10 cellular contexts compared by ENCODE assay signal in genomic region chr10:103125323-103126267, GRCh38.
A peak's percentile ranks its signal among the peaks of the same experiment; 100 is the strongest.
DNase-seq lines count a peak whose midpoint lies in the region; ATAC-seq, FAIRE-seq and TF ChIP-seq lines count a peak whose summit lies in the region.
"Had no signal": no experiment of that assay in that cellular context is flagged by ENCODE, and none has a peak within 500 bp of the region (broad histone marks: within the 10 kb centered on the region; RNA-seq: fewer than 3 reads in every experiment).

No MANE protein-coding gene starts in this region.

- H3K79me2 ChIP-seq in DND-41 (ENCODE audit: insufficient read depth, low read length) (peaks cover 44% of the 10 kb centered on the region), endothelial cell of umbilical vein (ENCODE audit: control insufficient read depth, insufficient read depth, low read length) (peaks cover 2% of the 10 kb centered on the region)

- DNase-seq in DND-41 (peak; percentile 22), GM20000 (ENCODE audit: low spot score) (peak; percentile 62), endothelial cell of umbilical vein (ENCODE audit: low read depth, low spot score) (peak; percentile 11), pancreas (no peak), SHP77 treated with DMSO at 0.1 percent for 48 hours (lab: John Stamatoyannopoulos, UW) (no peak), mucosa of gallbladder (ENCODE audit: low spot score) (no peak), islet precursor cell (no peak)
- DNase-seq: CD4-positive, CD25-positive, alpha-beta regulatory T cell; NCI-H345 had no signal

- H4K20me1 ChIP-seq in DND-41 (ENCODE audit: insufficient read depth, low read length) (peaks cover 8% of the 10 kb centered on the region), endothelial cell of umbilical vein (replicated peaks; ENCODE audit: control insufficient read depth, extremely low read depth, insufficient read depth, low read length) (no peaks in the 10 kb centered on the region)

- H3K36me3 ChIP-seq in DND-41 (ENCODE audit: insufficient read depth, low read length) (peaks cover 15% of the 10 kb centered on the region), endothelial cell of umbilical vein (ENCODE audit: control insufficient read depth in 2 of 2, extremely low read depth in 1 of 2, insufficient read depth in 2 of 2, low read length in 2 of 2) (peaks cover 3 to 6% of the 10 kb centered on the region in 2 experiments), pancreas (peaks cover 0 to 6% (median 0%) of the 10 kb centered on the region in 3 donors)

- no peaks in the 10 kb centered on the region for H3K9me1 ChIP-seq in endothelial cell of umbilical vein (replicated peaks; ENCODE audit: control insufficient read depth, extremely low read depth, insufficient read depth, low read length)

- H3K27me3 ChIP-seq in DND-41 (ENCODE audit: insufficient read depth, low read length, poor library complexity) (no peaks in the 10 kb centered on the region), endothelial cell of umbilical vein (ENCODE audit: control insufficient read depth in 2 of 2, insufficient read depth in 2 of 2, low read length in 2 of 2) (no peaks in the 10 kb centered on the region), pancreas (no peaks in the 10 kb centered on the region)

- BruUV-seq in endothelial cell of umbilical vein (replicated peaks; lab: Mats Ljungman, UMichigan): no TSS peak

- intact Hi-C loops in endothelial cell of umbilical vein (cut with micrococcal nuclease) (no loop called here), pancreas (cut with DNase I) (no loop called here)

- POLR2A ChIA-PET in endothelial cell of umbilical vein (lab: Charles Lee): no interaction called here

- 82 to 91% methylated on average over 9 of the region's 9 CpGs for WGBS in pancreas, 2 donors

- H2AFZ ChIP-seq in DND-41 (ENCODE audit: low read depth, low read length) (no peak overlapping the region), endothelial cell of umbilical vein (ENCODE audit: low read depth, low read length) (no peak overlapping the region)

- TF ChIP-seq CTCF in DND-41 (IDR thresholded peaks at IDR 0.05; ENCODE audit: borderline replicate concordance, extremely low read depth, low read length, poor library complexity, severe bottlenecking): no peak
- TF ChIP-seq CTCF in GM20000 (IDR thresholded peaks at IDR 0.05; ENCODE audit: extremely low read depth, missing control alignments): no peak
- TF ChIP-seq CTCF in endothelial cell of umbilical vein (IDR thresholded peaks at IDR 0.05; ENCODE audit: extremely low read depth in 1 of 2, insufficient read depth in 1 of 2, low read depth in 1 of 2, low read length in 2 of 2): no peak
- TF ChIP-seq CTCF in pancreas (IDR thresholded peaks at IDR 0.05): no peak

- H3K27ac ChIP-seq in DND-41 (ENCODE audit: low read length) (no peak overlapping the region), endothelial cell of umbilical vein (ENCODE audit: insufficient read depth, low read depth, low read length) (no peak overlapping the region), pancreas (no peak overlapping the region)

- ATAC-seq in DND-41 (ENCODE audit: insufficient read depth, low read depth): peak; percentile 81
- peak; percentile 86 for ATAC-seq in HG03432 (IDR thresholded peaks at IDR 0.05; ENCODE audit: unreplicated experiment)
- ATAC-seq in pancreas: no peak

- no peak overlapping the region for H3K9ac ChIP-seq in DND-41 (ENCODE audit: low read depth, low read length)
- H3K9ac ChIP-seq in endothelial cell of umbilical vein (replicated peaks; ENCODE audit: extremely low read depth, insufficient read depth, low read length): no peak overlapping the region

- FAIRE-seq in endothelial cell of umbilical vein (lab: Jason Lieb, UNC) (no peak), pancreas (lab: Jason Lieb, UNC) (no peak)

- TF ChIP-seq POLR2A in endothelial cell of umbilical vein (IDR thresholded peaks at IDR 0.05; ENCODE audit: low read depth, low read length): no peak

- H3K4me1 ChIP-seq in DND-41 (ENCODE audit: insufficient read depth, low read length) (peaks cover 5% of the 10 kb centered on the region; the same call in 1 of the 2 replicates), endothelial cell of umbilical vein (ENCODE audit: control insufficient read depth, extremely low read depth, insufficient read depth, low read length) (no peaks in the 10 kb centered on the region), pancreas (peaks cover 0 to 6% (median 0%) of the 10 kb centered on the region in 3 donors)

- CTCF ChIA-PET in endothelial cell of umbilical vein (lab: Charles Lee): interaction anchor here (6.4 kb wide), 1 partner anchor 119 kb away, joined by 40 read pairs; no protein-coding TSS in a partner anchor

- no peak overlapping the region for H3K4me2 ChIP-seq in DND-41 (ENCODE audit: insufficient read depth, low read length)
- H3K4me2 ChIP-seq in endothelial cell of umbilical vein (ENCODE audit: insufficient read depth, low read length): no peak overlapping the region

- H3K9me3 ChIP-seq in DND-41 (ENCODE audit: insufficient read depth, low read length, severe bottlenecking) (no peaks in the 10 kb centered on the region), endothelial cell of umbilical vein (replicated peaks; ENCODE audit: control insufficient read depth, insufficient read depth, low read length) (no peaks in the 10 kb centered on the region), pancreas (no peaks in the 10 kb centered on the region)

- H3K4me3 ChIP-seq in DND-41 (ENCODE audit: low read depth in 1 of 2, low read length in 2 of 2) (no peak overlapping the region), endothelial cell of umbilical vein (replicated peaks in 1 of 3; ENCODE audit: insufficient read depth in 1 of 3, low read depth in 1 of 3, low read length in 3 of 3) (no peak overlapping the region), pancreas (no peak overlapping the region)

- dilution Hi-C loops in endothelial cell of umbilical vein (cut with MboI; ENCODE audit: extremely low pct_ligation_motif_present, low sequenced_read_pairs): no loop called here

TF ChIP-seq in endothelial cell of umbilical vein, 7 proteins besides CTCF, POLR2A, EP300 and RAD21:
- TF ChIP-seq JUN (IDR thresholded peaks at IDR 0.05; ENCODE audit: borderline replicate concordance, insufficient read depth, insufficient read length, low read depth): no peak
- TF ChIP-seq FOS (IDR thresholded peaks at IDR 0.05; ENCODE audit: borderline replicate concordance, insufficient read depth, low read length): no peak

Comparison
In these comparisons a context has a peak if more than half of its experiments do, and no peak if none do; other contexts are left out.
1. ATAC-seq: peak in DND-41 (single experiment) and HG03432 (single experiment); none in pancreas (0 of 4).
2. DNase-seq: peak in DND-41 (single experiment), GM20000 (single experiment) and endothelial cell of umbilical vein (single experiment); none in pancreas (0 of 6), SHP77 treated with DMSO at 0.1 percent for 48 hours (single experiment), mucosa of gallbladder (single experiment) and islet precursor cell (single experiment).